Comparison of ENCODE assay signal across 13 cellular contexts in the genomic region with DNA sequence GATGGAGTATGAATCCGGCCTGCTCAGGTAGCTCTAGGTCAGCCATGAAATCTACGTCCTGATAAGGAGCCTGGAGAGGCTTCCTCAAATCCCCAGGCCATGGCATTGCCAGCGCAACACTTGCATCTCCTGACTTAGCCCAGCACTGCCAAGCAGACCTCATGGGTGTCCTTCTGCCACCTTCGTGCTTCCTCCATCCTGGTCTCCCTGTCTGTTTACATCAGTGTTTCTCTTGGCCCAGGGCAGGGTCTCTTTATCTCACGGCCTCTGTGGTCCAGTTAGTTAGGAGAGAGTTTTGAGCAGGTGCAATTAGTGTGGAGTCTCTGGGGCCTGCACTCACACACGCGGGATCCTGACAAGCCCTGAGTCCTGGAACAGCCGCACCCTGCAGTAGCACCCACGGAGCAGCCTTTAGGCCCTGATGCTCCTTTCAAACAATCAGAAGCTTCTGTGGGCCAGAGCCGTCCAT.
"Had no signal": no experiment of that assay in that cellular context is flagged by ENCODE, and none has a peak within 500 bp of the region (broad histone marks: within the 10 kb centered on the region; RNA-seq: fewer than 3 reads in every experiment).

No MANE protein-coding gene starts in this region.

- H3K79me2 ChIP-seq: parathyroid adenoma had no signal

- H3K27ac Mint-ChIP-seq: activated CD8-positive, alpha-beta T cell treated with anti-CD3 and anti-CD28 coated beads for 36 hours; activated naive CD8-positive, alpha-beta T cell treated with anti-CD3 and anti-CD28 coated beads for 36 hours; activated T-cell treated with anti-CD3 and anti-CD28 coated beads, Interleukin-2, amount 50 U/mL, for 72 hours; memory B cell had no signal

- ATAC-seq: activated CD8-positive, alpha-beta T cell treated with anti-CD3 and anti-CD28 coated beads for 36 hours; activated T-cell treated with anti-CD3 and anti-CD28 coated beads, Interleukin-2, amount 50 U/mL, for 72 hours had no signal

- H3K4me1 ChIP-seq: parathyroid adenoma had no signal

- H3K9ac ChIP-seq: parathyroid adenoma had no signal

- H2AFZ ChIP-seq: parathyroid adenoma had no signal

- H3K9me3 Mint-ChIP-seq: activated CD8-positive, alpha-beta T cell treated with anti-CD3 and anti-CD28 coated beads for 36 hours; activated naive CD8-positive, alpha-beta T cell treated with anti-CD3 and anti-CD28 coated beads for 36 hours; activated T-cell treated with anti-CD3 and anti-CD28 coated beads, Interleukin-2, amount 50 U/mL, for 72 hours; memory B cell had no signal

- H3K36me3 Mint-ChIP-seq: activated naive CD8-positive, alpha-beta T cell treated with anti-CD3 and anti-CD28 coated beads for 36 hours; memory B cell had no signal

- H3K27me3 ChIP-seq: upper lobe of left lung had no signal

- H3K4me3 Mint-ChIP-seq: activated CD8-positive, alpha-beta T cell treated with anti-CD3 and anti-CD28 coated beads for 36 hours; activated naive CD8-positive, alpha-beta T cell treated with anti-CD3 and anti-CD28 coated beads for 36 hours; activated T-cell treated with anti-CD3 and anti-CD28 coated beads, Interleukin-2, amount 50 U/mL, for 72 hours; memory B cell; nephron progenitor cell had no signal

- DNase-seq: activated CD4-positive, alpha-beta T cell treated with anti-CD3 and anti-CD28 coated beads for 4 hours; activated CD8-positive, alpha-beta memory T cell treated with anti-CD3 and anti-CD28 coated beads, Interleukin-2, amount 50 U/mL, for 4 hours; activated CD8-positive, alpha-beta T cell treated with anti-CD3 and anti-CD28 coated beads for 36 hours; activated gamma-delta T cell treated with Interleukin-2 at 50 U/mL for 16 hours; activated naive CD8-positive, alpha-beta T cell treated with anti-CD3 and anti-CD28 coated beads for 36 hours; activated T-cell treated with anti-CD3 and anti-CD28 coated beads, Interleukin-2, amount 50 U/mL, for 72 hours; dermis blood vessel endothelial cell; nephron progenitor cell; stimulated activated naive CD4-positive, alpha-beta T cell; T-helper 1 cell had no signal

- H3K4me1 Mint-ChIP-seq: memory B cell had no signal

- H3K36me3 ChIP-seq: upper lobe of left lung had no signal

- H3K27ac ChIP-seq: parathyroid adenoma, upper lobe of left lung had no signal

- H3K4me3 ChIP-seq: upper lobe of left lung had no signal
